In genomic region chr2:55232084-55232862, GRCh38 we compare ENCODE assay signal across 1 cellular context.
TF ChIP-seq lines count a peak whose summit lies in the region.

CLHC1 (minus strand) TSS chr2:55232293; CDS start chr2:55222411, 9,882 bp downstream.
RPS27A (plus strand) TSS chr2:55232688; CDS start chr2:55232825, 137 bp downstream.

TF ChIP-seq in K562, 482 proteins besides CTCF, POLR2A, EP300 and RAD21 (continued from another document):
- TF ChIP-seq PBX2 (CRISPR knock-in tag; IDR thresholded peaks at IDR 0.05; ENCODE audit: low read depth) (no peak), PBX2 (tag; conservative IDR thresholded peaks at IDR 0.05; ENCODE audit: low read depth) (no peak), ETS2 (tag; IDR thresholded peaks at IDR 0.05; ENCODE audit: borderline replicate concordance, poor library complexity, severe bottlenecking) (no peak), L3MBTL2 (IDR thresholded peaks at IDR 0.05) (peak; percentile 49; the same call in 1 of the 2 replicates), RBM15 (IDR thresholded peaks at IDR 0.05; ENCODE audit: insufficient read depth, low read length) (no peak), TFAP4 (CRISPR knock-in tag; IDR thresholded peaks at IDR 0.05; ENCODE audit: borderline replicate concordance) (peak; percentile 55), ATF1 (CRISPR knock-in tag; IDR thresholded peaks at IDR 0.05) (no peak), ATF1 (tag; IDR thresholded peaks at IDR 0.05) (peak; percentile 79), KDM4B (IDR thresholded peaks at IDR 0.05; ENCODE audit: borderline replicate concordance in 2 of 2, low read depth in 1 of 2) (0 out of 4 replicates have a peak, but pooled peaks of 1 of the 2 experiments have one; percentile 52), ZNF740 (CRISPR knock-in tag; IDR thresholded peaks at IDR 0.05) (no peak), ZNF740 (tag; IDR thresholded peaks at IDR 0.05) (no peak), PATZ1 (CRISPR knock-in tag; IDR thresholded peaks at IDR 0.05; ENCODE audit: borderline replicate concordance) (no peak), E2F3 (CRISPR knock-in tag; IDR thresholded peaks at IDR 0.05) (no peak), SPI1 (IDR thresholded peaks at IDR 0.05; ENCODE audit: borderline replicate concordance, low read depth, low read length) (peak; percentile 55; the same call in 1 of the 2 replicates), ZNF239 (CRISPR knock-in tag; IDR thresholded peaks at IDR 0.05) (no peak), EP400 (IDR thresholded peaks at IDR 0.05) (peak; percentile 94), SNAPC5 (CRISPR knock-in tag; IDR thresholded peaks at IDR 0.05) (no peak), ZNF197 (CRISPR knock-in tag; IDR thresholded peaks at IDR 0.05; ENCODE audit: low read depth) (no peak), MCM5 (IDR thresholded peaks at IDR 0.05; ENCODE audit: low read depth) (no peak), MTA3 (IDR thresholded peaks at IDR 0.05; ENCODE audit: borderline replicate concordance) (peak; percentile 65; the same call in 1 of the 2 replicates), KDM2B (CRISPR knock-in tag; IDR thresholded peaks at IDR 0.05) (no peak), PHF21A (IDR thresholded peaks at IDR 0.05; ENCODE audit: borderline replicate concordance, low read depth) (no peak), ATF3 (IDR thresholded peaks at IDR 0.05) (no peak), ATF3 (CRISPR knock-in tag; conservative IDR thresholded peaks at IDR 0.05) (peak; percentile 82), HEY1 (CRISPR knock-in tag; IDR thresholded peaks at IDR 0.05; ENCODE audit: borderline replicate concordance) (no peak)
- TF ChIP-seq, protein P1, sequence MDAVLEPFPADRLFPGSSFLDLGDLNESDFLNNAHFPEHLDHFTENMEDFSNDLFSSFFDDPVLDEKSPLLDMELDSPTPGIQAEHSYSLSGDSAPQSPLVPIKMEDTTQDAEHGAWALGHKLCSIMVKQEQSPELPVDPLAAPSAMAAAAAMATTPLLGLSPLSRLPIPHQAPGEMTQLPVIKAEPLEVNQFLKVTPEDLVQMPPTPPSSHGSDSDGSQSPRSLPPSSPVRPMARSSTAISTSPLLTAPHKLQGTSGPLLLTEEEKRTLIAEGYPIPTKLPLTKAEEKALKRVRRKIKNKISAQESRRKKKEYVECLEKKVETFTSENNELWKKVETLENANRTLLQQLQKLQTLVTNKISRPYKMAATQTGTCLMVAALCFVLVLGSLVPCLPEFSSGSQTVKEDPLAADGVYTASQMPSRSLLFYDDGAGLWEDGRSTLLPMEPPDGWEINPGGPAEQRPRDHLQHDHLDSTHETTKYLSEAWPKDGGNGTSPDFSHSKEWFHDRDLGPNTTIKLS (IDR thresholded peaks at IDR 0.05; ENCODE audit: borderline replicate concordance, low read depth) = peak; percentile 95
TF ChIP-seq in K562: peak in this region for 151.
